18 cellular contexts compared by ENCODE assay signal in the genomic region with DNA sequence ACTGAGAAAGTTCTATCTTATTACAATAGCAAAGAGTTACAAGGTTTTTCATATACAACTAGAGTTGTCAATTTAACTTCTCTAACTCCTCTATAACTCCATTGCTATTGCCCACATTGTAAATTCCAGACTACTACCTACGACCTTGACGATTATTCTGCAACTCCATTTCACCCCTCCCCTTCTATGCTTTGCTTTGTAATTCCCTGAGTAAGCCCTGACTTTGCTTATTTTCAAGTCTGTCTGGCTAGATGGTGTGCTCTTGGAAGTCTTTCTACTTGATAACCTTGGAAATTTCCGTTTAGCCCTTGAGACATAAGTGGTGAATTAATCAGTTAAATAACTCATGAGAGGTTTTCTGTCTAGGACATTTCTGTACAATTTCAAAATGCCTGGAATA.
DNase-seq lines count a peak whose midpoint lies in the region; ATAC-seq and TF ChIP-seq lines count a peak whose summit lies in the region.
"Had no signal": no experiment of that assay in that cellular context is flagged by ENCODE, and none has a peak within 500 bp of the region (broad histone marks: within the 10 kb centered on the region; RNA-seq: fewer than 3 reads in every experiment).

No MANE protein-coding gene starts in this region.

- H3K79me2 ChIP-seq in GM23248 (ENCODE audit: insufficient read depth) (no peaks in the 10 kb centered on the region), hepatocyte (no peaks in the 10 kb centered on the region)

- in situ Hi-C loops in GM23248 (cut with MboI) = loop anchor here (5.0 to 25.0 kb wide), 3 partner anchors 589 to 999 kb away; partner anchors contain the start of gene PTPRK

- H3K4me1 ChIP-seq in GM23248 (ENCODE audit: insufficient read depth) = peaks cover 4% of the 10 kb centered on the region; the same call in 1 of the 2 replicates
- H3K4me1 ChIP-seq in hepatocyte (ENCODE audit: insufficient read depth) = no peaks in the 10 kb centered on the region
- H3K4me1 ChIP-seq in upper lobe of right lung = no peaks in the 10 kb centered on the region

- intact Hi-C loops in upper lobe of right lung (cut with DNase I) = no loop called here

- peaks cover 51% of the 10 kb centered on the region for H3K4me1 Mint-ChIP-seq in activated T-cell treated with anti-CD3 and anti-CD28 coated beads, Interleukin-2, amount 50 U/mL, for 24 hours (ENCODE audit: low read depth)
- H3K4me1 Mint-ChIP-seq: GM23338 had no signal

- no peaks in the 10 kb centered on the region for H3K27me3 ChIP-seq in GM23248 (replicated peaks; ENCODE audit: insufficient read depth)
- H3K27me3 ChIP-seq in hepatocyte = no peaks in the 10 kb centered on the region
- no peaks in the 10 kb centered on the region for H3K27me3 ChIP-seq in upper lobe of right lung

- H3K9me3 ChIP-seq in GM23248 (ENCODE audit: low read depth) (no peaks in the 10 kb centered on the region), hepatocyte (ENCODE audit: low read depth) (no peaks in the 10 kb centered on the region), upper lobe of right lung (no peaks in the 10 kb centered on the region)

- H3K27ac ChIP-seq in GM23248 (no peak overlapping the region), hepatocyte (no peak overlapping the region), upper lobe of right lung (no peak overlapping the region)
- H3K27ac ChIP-seq: RWPE1 had no signal

- DNase-seq in activated T-cell treated with anti-CD3 and anti-CD28 coated beads, Interleukin-2, amount 50 U/mL, for 24 hours = no peak
- DNase-seq in activated T-cell treated with anti-CD3 and anti-CD28 coated beads, Interleukin-2, amount 50 U/mL, for 1 hour = no peak
- DNase-seq in GM23248 (no peak), hepatocyte (ENCODE audit: low spot score) (peak; percentile 10), upper lobe of right lung (no peak), NCI-H1417 treated with DMSO at 0.1 percent for 48 hours (lab: John Stamatoyannopoulos, UW) (no peak)
- DNase-seq: H9, MV-4-11, NCI-H1105, NCI-H146, NCI-H1930, NCI-H2107, NCI-H510A, SHP77 had no signal

- H3K36me3 ChIP-seq in GM23248 (ENCODE audit: low read depth) (no peaks in the 10 kb centered on the region), hepatocyte (replicated peaks; ENCODE audit: insufficient read depth, low read depth) (no peaks in the 10 kb centered on the region), upper lobe of right lung (no peaks in the 10 kb centered on the region)

- WGBS in GM23248 (ENCODE audit: low coverage in 1 of 2, low lambda C conversion rate in 2 of 2, missing lambda C conversion rate in 2 of 2), 2 experiments = 68 to 71% methylated on average over 3 of the region's 3 CpGs
- 74% methylated on average over 3 of the region's 3 CpGs for WGBS in hepatocyte (ENCODE audit: low lambda C conversion rate, missing lambda C conversion rate)

- H3K4me2 ChIP-seq in GM23248 (ENCODE audit: unreplicated experiment) = no peak overlapping the region
- H3K4me2 ChIP-seq in hepatocyte = no peak overlapping the region
- H3K4me2 ChIP-seq: GM23338 had no signal

- H3K4me3 Mint-ChIP-seq in activated T-cell treated with anti-CD3 and anti-CD28 coated beads, Interleukin-2, amount 50 U/mL, for 24 hours = no peak overlapping the region
- H3K4me3 Mint-ChIP-seq: GM23338, H9 had no signal

- peaks cover 26% of the 10 kb centered on the region for H3K36me3 Mint-ChIP-seq in activated T-cell treated with anti-CD3 and anti-CD28 coated beads, Interleukin-2, amount 50 U/mL, for 24 hours (ENCODE audit: low read depth)

- no peaks in the 10 kb centered on the region for H3K27me3 Mint-ChIP-seq in activated T-cell treated with anti-CD3 and anti-CD28 coated beads, Interleukin-2, amount 50 U/mL, for 24 hours

- peaks cover 3% of the 10 kb centered on the region for H3K9me3 Mint-ChIP-seq in activated T-cell treated with anti-CD3 and anti-CD28 coated beads, Interleukin-2, amount 50 U/mL, for 24 hours
- H3K9me3 Mint-ChIP-seq: GM23338, H9 had no signal

- 0 out of 2 replicates have a peak overlapping the region, but pooled peaks have one; percentile 22 for H2AFZ ChIP-seq in GM23248
- H2AFZ ChIP-seq in hepatocyte = no peak overlapping the region
- H2AFZ ChIP-seq: GM23338 had no signal

- H3K4me3 ChIP-seq in GM23248 = no peak overlapping the region
- no peak overlapping the region for H3K4me3 ChIP-seq in hepatocyte
- H3K4me3 ChIP-seq in upper lobe of right lung = no peak overlapping the region
- H3K4me3 ChIP-seq: GM23338, K562 had no signal

- no peaks in the 10 kb centered on the region for H3F3A ChIP-seq in GM23248 (ENCODE audit: insufficient read depth)

- H3K27ac Mint-ChIP-seq in activated T-cell treated with anti-CD3 and anti-CD28 coated beads, Interleukin-2, amount 50 U/mL, for 24 hours = peak overlapping the region; percentile 48
- H3K27ac Mint-ChIP-seq: GM23338 had no signal

- TF ChIP-seq CTCF in hepatocyte (IDR thresholded peaks at IDR 0.05; ENCODE audit: poor library complexity) = no peak
- no peak for TF ChIP-seq CTCF in upper lobe of right lung (IDR thresholded peaks at IDR 0.05)

- 0 out of 2 replicates have a peak, but pooled peaks cover 3% of the 10 kb centered on the region for H3K9me2 ChIP-seq in GM23248 (ENCODE audit: insufficient read depth)
- no peaks in the 10 kb centered on the region for H3K9me2 ChIP-seq in hepatocyte (replicated peaks; ENCODE audit: insufficient read depth)

- peak; percentile 47 for ATAC-seq in upper lobe of right lung
- no peak for ATAC-seq in GM18858 (IDR thresholded peaks at IDR 0.05; ENCODE audit: unreplicated experiment)
- ATAC-seq: GM23338, K562 had no signal

- H3K9ac ChIP-seq in GM23248 = no peak overlapping the region

- H4K20me1 ChIP-seq in GM23248 (ENCODE audit: insufficient read depth) (no peaks in the 10 kb centered on the region), hepatocyte (ENCODE audit: insufficient read depth, poor library complexity, severe bottlenecking) (no peaks in the 10 kb centered on the region)
